In genomic region chr1:235325139-235325538, GRCh38 we compare ENCODE assay signal across 9 cellular contexts. TPM values are rescaled to one million over a fixed set of nuclear protein-coding genes. Genes with fewer than 3 reads are reported as not detected.
A peak's percentile ranks its signal among the peaks of the same experiment; 100 is the strongest.
DNase-seq lines count a peak whose midpoint lies in the region; ATAC-seq, FAIRE-seq and TF ChIP-seq lines count a peak whose summit lies in the region.
"Had no signal": no experiment of that assay in that cellular context is flagged by ENCODE, and none has a peak within 500 bp of the region (broad histone marks: within the 10 kb centered on the region; RNA-seq: fewer than 3 reads in every experiment).

No MANE protein-coding gene starts in this region.

- H3K36me3 ChIP-seq in HepG2 (replicated peaks in 1 of 2; ENCODE audit: control insufficient read depth in 1 of 2, insufficient read depth in 2 of 2, low read length in 2 of 2) (peaks cover 0 to 2% of the 10 kb centered on the region in 2 experiments; a peak in 3 of 5 replicates), right lobe of liver (no peaks in the 10 kb centered on the region), liver (ENCODE audit: control insufficient read depth in 4 of 4, insufficient read depth in 3 of 4, low read depth in 1 of 4, low read length in 3 of 4) (peaks cover 0 to 4% (median 0%) of the 10 kb centered on the region in 4 donors), upper lobe of right lung (no peaks in the 10 kb centered on the region)

- intact Hi-C loops in HepG2 (cut with micrococcal nuclease; ENCODE audit: unreplicated experiment): no loop called here
- intact Hi-C loops in right lobe of liver (cut with DNase I): no loop called here
- intact Hi-C loops in upper lobe of right lung (cut with DNase I): no loop called here

- no peak for DNase-seq in HepG2 (ENCODE audit: low spot score)
- DNase-seq in right lobe of liver: no peak
- no peak for DNase-seq in upper lobe of right lung
- no peak for DNase-seq in NCI-H2196 treated with DMSO at 0.1 percent for 48 hours (lab: John Stamatoyannopoulos, UW; ENCODE audit: unreplicated experiment)
- no peak for DNase-seq in NCI-H748 treated with DMSO at 0.1 percent for 48 hours (lab: John Stamatoyannopoulos, UW)
- DNase-seq: stimulated activated naive CD4-positive, alpha-beta T cell treated with Interleukin-2 at 50 U/mL for 16 hours had no signal

- H3K27ac Mint-ChIP-seq in activated naive CD8-positive, alpha-beta T cell: peak overlapping the region; percentile 92

- no peaks in the 10 kb centered on the region for H3K27me3 Mint-ChIP-seq in activated naive CD8-positive, alpha-beta T cell

- WGBS in HepG2 (ENCODE audit: low lambda C conversion rate): 31% methylated on average over 3 of the region's 3 CpGs
- WGBS in right lobe of liver (ENCODE audit: insufficient coverage, low coverage, low lambda C conversion rate, missing lambda C conversion rate): 8% methylated on average over 3 of the region's 3 CpGs
- 29% methylated on average over 3 of the region's 3 CpGs for WGBS in liver

- H4K20me1 ChIP-seq in HepG2 (ENCODE audit: insufficient read depth, low read length): peaks cover 48% of the 10 kb centered on the region

- POLR2A ChIA-PET in HepG2 (lab: Yijun Ruan, JAX): no interaction called here

- peaks cover 90% of the 10 kb centered on the region for H3K79me2 ChIP-seq in HepG2 (ENCODE audit: insufficient read depth, low read length)

- no peak for TF ChIP-seq EP300 in HepG2 (IDR thresholded peaks at IDR 0.05; ENCODE audit: low read depth in 2 of 2, low read length in 2 of 2)
- no peak for TF ChIP-seq EP300 in HepG2 (CRISPR knock-in tag; IDR thresholded peaks at IDR 0.05; ENCODE audit: borderline replicate concordance)

- TF ChIP-seq CTCF in HepG2 (CRISPR knock-in tag; IDR thresholded peaks at IDR 0.05): no peak
- TF ChIP-seq CTCF in right lobe of liver (IDR thresholded peaks at IDR 0.05): no peak
- no peak for TF ChIP-seq CTCF in liver (IDR thresholded peaks at IDR 0.05; ENCODE audit: low read depth, low read length, missing input control)
- no peak for TF ChIP-seq CTCF in upper lobe of right lung (IDR thresholded peaks at IDR 0.05)

- H2AFZ ChIP-seq in HepG2 (ENCODE audit: low read length): no peak overlapping the region

- H3K9me3 ChIP-seq in HepG2 (ENCODE audit: low read length): no peaks in the 10 kb centered on the region
- no peaks in the 10 kb centered on the region for H3K9me3 ChIP-seq in right lobe of liver
- no peaks in the 10 kb centered on the region for H3K9me3 ChIP-seq in liver (ENCODE audit: control insufficient read depth in 4 of 4, low read length in 3 of 4)
- no peaks in the 10 kb centered on the region for H3K9me3 ChIP-seq in upper lobe of right lung

- BruUV-seq in HepG2 (replicated peaks; lab: Mats Ljungman, UMichigan): no TSS peak

- H3K9me3 Mint-ChIP-seq in activated naive CD8-positive, alpha-beta T cell (ENCODE audit: low read depth): no peaks in the 10 kb centered on the region

- H3K4me1 ChIP-seq in HepG2 (ENCODE audit: insufficient read depth, low read length): peaks cover 59% of the 10 kb centered on the region
- peaks cover 0 to 31% (median 10%) of the 10 kb centered on the region in 4 donors for H3K4me1 ChIP-seq in right lobe of liver
- H3K4me1 ChIP-seq in liver (ENCODE audit: control insufficient read depth in 4 of 4, insufficient read depth in 4 of 4, low read length in 3 of 4): peaks cover 3 to 25% (median 23%) of the 10 kb centered on the region in 4 donors
- H3K4me1 ChIP-seq in upper lobe of right lung: peaks cover 43% of the 10 kb centered on the region

- CTCF ChIA-PET in HepG2 (lab: Yijun Ruan, JAX; ENCODE audit: low intra/inter-chr PET ratio, low total read pairs): no interaction called here

- H3K27me3 ChIP-seq in HepG2 (ENCODE audit: control insufficient read depth in 1 of 2, insufficient read depth in 2 of 2, low read length in 2 of 2) (no peaks in the 10 kb centered on the region; a peak in 1 of 5 replicates), right lobe of liver (no peaks in the 10 kb centered on the region), liver (ENCODE audit: control insufficient read depth in 4 of 4, insufficient read depth in 4 of 4, low read length in 3 of 4) (no peaks in the 10 kb centered on the region), upper lobe of right lung (no peaks in the 10 kb centered on the region)

- peak overlapping the region; percentile 82 for H3K4me2 ChIP-seq in HepG2 (ENCODE audit: low read depth, low read length)

- FAIRE-seq in HepG2 (lab: Jason Lieb, UNC): no peak

- H3K36me3 Mint-ChIP-seq in activated naive CD8-positive, alpha-beta T cell: peaks cover 11% of the 10 kb centered on the region

- peak overlapping the region; percentile 96 for H3K4me3 Mint-ChIP-seq in activated naive CD8-positive, alpha-beta T cell

- TF ChIP-seq POLR2A in HepG2 (IDR thresholded peaks at IDR 0.05; ENCODE audit: insufficient read depth in 1 of 2, low read depth in 2 of 2, low read length in 2 of 2) (no peak), right lobe of liver (IDR thresholded peaks at IDR 0.05) (no peak)

- peaks cover 57% of the 10 kb centered on the region for H3K4me1 Mint-ChIP-seq in activated naive CD8-positive, alpha-beta T cell (ENCODE audit: low read depth)

- ATAC-seq in HepG2 (no peak), right lobe of liver (no peak), upper lobe of right lung (no peak), GM21526 (IDR thresholded peaks at IDR 0.05; ENCODE audit: low FRiP score, unreplicated experiment) (no peak)

- H3K4me3 ChIP-seq in HepG2 (replicated peaks in 1 of 3; ENCODE audit: insufficient read depth in 1 of 3, low read depth in 2 of 3, low read length in 3 of 3): peak overlapping the region; percentile 78 to 92 (median 86); a peak in 5 of 6 replicates
- no peak overlapping the region for H3K4me3 ChIP-seq in right lobe of liver
- no peak overlapping the region for H3K4me3 ChIP-seq in liver (ENCODE audit: low read depth in 1 of 3, low read length in 3 of 3)
- H3K4me3 ChIP-seq in upper lobe of right lung: peak overlapping the region; percentile 70

- H3K9ac ChIP-seq in HepG2 (ENCODE audit: insufficient read depth, low read depth, low read length) (peak overlapping the region; percentile 93; the same call in 1 of the 2 replicates), liver (ENCODE audit: low read depth in 1 of 2, low read length in 2 of 2) (peak overlapping the region; percentile 13 to 41)

- H3K27ac ChIP-seq in HepG2 (ENCODE audit: extremely low read length, insufficient read depth, low read length) (no peak overlapping the region), right lobe of liver (no peak overlapping the region), liver (ENCODE audit: low read depth in 1 of 2, low read length in 2 of 2) (no peak overlapping the region), upper lobe of right lung (no peak overlapping the region)

- no peak for TF ChIP-seq RAD21 in HepG2 (CRISPR knock-in tag; IDR thresholded peaks at IDR 0.05)
- no peak for TF ChIP-seq RAD21 in liver (IDR thresholded peaks at IDR 0.05)

- in situ Hi-C loops in HepG2 (cut with HindIII; ENCODE audit: extremely low pct_ligation_motif_present, low pct_unique_long_range_greater_than_20kb): loop anchor here (10.0 kb wide), 1 partner anchor 70 kb away; no protein-coding TSS in a partner anchor

RNA-seq across cellular contexts. Expression of gene ARID4B, which starts 2.8 kb away (rescaled TPM):
- total RNA-seq in HepG2 (2016; rRNA removed; fragmentation: Illumina TruSeq; extraction: Trizol) (24.6 and 26.9 TPM in 2 replicates), right lobe of liver (10 to 100 TPM in 4 of 6 experiments, 1 to 10 TPM in 2; 8.0 to 16.2 (median 11.4) TPM), liver (10 to 100 TPM; 21.6 to 27.3 TPM), upper lobe of right lung (38.7 TPM)
- 3.6 and 6.4 TPM in 2 replicates for total RNA-seq in HepG2 (2016; cell fraction: cytosol; rRNA removed; fragmentation: Illumina TruSeq; extraction: Trizol; ENCODE audit: low read depth)
- 25.3 and 26.7 TPM in 2 replicates for total RNA-seq in HepG2 (2016; cell fraction: insoluble cytoplasmic fraction; rRNA removed; fragmentation: Illumina TruSeq; extraction: Trizol)
- 6.4 and 8.2 TPM in 2 replicates for total RNA-seq in HepG2 (2016; cell fraction: membrane; rRNA removed; fragmentation: Illumina TruSeq; extraction: Trizol)
- 40.1 and 45.0 TPM in 2 replicates for total RNA-seq in HepG2 (2016; cell fraction: nucleus; rRNA removed; fragmentation: Illumina TruSeq; extraction: Trizol)
- polyA plus RNA-seq in HepG2 (2011; rRNA removed) (7.2 and 9.7 TPM in 2 replicates), liver (10 to 100 TPM in 1 of 2 donors, 1 to 10 TPM in 1; 4.2 to 21.0 TPM)
- 3.3 and 4.4 TPM in 2 replicates for polyA plus RNA-seq in HepG2 (2011; cell fraction: cytosol; rRNA removed)
- polyA plus RNA-seq in HepG2 (2011; cell fraction: nucleus; rRNA removed): 12.9 and 13.1 TPM in 2 replicates
- polyA plus RNA-seq in HepG2 (2012): 13.4 and 18.5 TPM in 2 replicates
- 0.25 and 0.27 TPM in 2 replicates for polyA plus RNA-seq in HepG2 (2016; cell fraction: cytosol; fragmentation: Illumina TruSeq; extraction: Trizol; ENCODE audit: low read depth)
- polyA plus RNA-seq in HepG2 (2016; cell fraction: insoluble cytoplasmic fraction; fragmentation: Illumina TruSeq; extraction: Trizol; ENCODE audit: low read depth): 14.8 and 15.4 TPM in 2 replicates
- 0.92 and 0.98 TPM in 2 replicates for polyA plus RNA-seq in HepG2 (2016; cell fraction: membrane; fragmentation: Illumina TruSeq; extraction: Trizol; ENCODE audit: low read depth)
- polyA plus RNA-seq in HepG2 (2016; cell fraction: nucleus; fragmentation: Illumina TruSeq; extraction: Trizol; ENCODE audit: insufficient read depth, low read depth): 30.0 and 32.3 TPM in 2 replicates
- 9.7 and 16.5 TPM in 2 replicates for polyA minus RNA-seq in HepG2 (2011; rRNA and poly(A)+ RNA removed; ENCODE audit: low replicate concordance)
- polyA minus RNA-seq in HepG2 (2011; cell fraction: cytosol; rRNA and poly(A)+ RNA removed): 10.8 and 14.8 TPM in 2 replicates
- polyA minus RNA-seq in HepG2 (2011; cell fraction: nucleus; rRNA and poly(A)+ RNA removed): 73.5 and 86.1 TPM in 2 replicates

RNA-seq across cellular contexts. Expression of gene GGPS1, which starts 3.2 kb away (rescaled TPM):
- 42.6 and 59.1 TPM in 2 replicates for total RNA-seq in HepG2 (2016; rRNA removed; fragmentation: Illumina TruSeq; extraction: Trizol)
- 21.5 and 21.8 TPM in 2 replicates for total RNA-seq in HepG2 (2016; cell fraction: cytosol; rRNA removed; fragmentation: Illumina TruSeq; extraction: Trizol; ENCODE audit: low read depth)
- total RNA-seq in HepG2 (2016; cell fraction: insoluble cytoplasmic fraction; rRNA removed; fragmentation: Illumina TruSeq; extraction: Trizol): 38.1 and 62.2 TPM in 2 replicates
- total RNA-seq in HepG2 (2016; cell fraction: membrane; rRNA removed; fragmentation: Illumina TruSeq; extraction: Trizol): 37.1 and 44.7 TPM in 2 replicates
- total RNA-seq in HepG2 (2016; cell fraction: nucleus; rRNA removed; fragmentation: Illumina TruSeq; extraction: Trizol): 11.9 and 16.2 TPM in 2 replicates
- polyA plus RNA-seq in HepG2 (2011; rRNA removed): 25.8 and 28.8 TPM in 2 replicates
- 12.9 and 22.2 TPM in 2 replicates for polyA plus RNA-seq in HepG2 (2011; cell fraction: cytosol; rRNA removed)
- 4.4 and 11.2 TPM in 2 replicates for polyA plus RNA-seq in HepG2 (2011; cell fraction: nucleus; rRNA removed)
- 30.9 and 36.8 TPM in 2 replicates for polyA plus RNA-seq in HepG2 (2012)
- 11.2 and 11.4 TPM in 2 replicates for polyA plus RNA-seq in HepG2 (2016; cell fraction: cytosol; fragmentation: Illumina TruSeq; extraction: Trizol; ENCODE audit: low read depth)
- polyA plus RNA-seq in HepG2 (2016; cell fraction: insoluble cytoplasmic fraction; fragmentation: Illumina TruSeq; extraction: Trizol; ENCODE audit: low read depth): 59.2 and 60.3 TPM in 2 replicates
- 29.1 and 29.2 TPM in 2 replicates for polyA plus RNA-seq in HepG2 (2016; cell fraction: membrane; fragmentation: Illumina TruSeq; extraction: Trizol; ENCODE audit: low read depth)
- polyA plus RNA-seq in HepG2 (2016; cell fraction: nucleus; fragmentation: Illumina TruSeq; extraction: Trizol; ENCODE audit: insufficient read depth, low read depth): 24.5 and 28.8 TPM in 2 replicates
- polyA minus RNA-seq in HepG2 (2011; rRNA and poly(A)+ RNA removed; ENCODE audit: low replicate concordance): 17.0 and 17.9 TPM in 2 replicates
- polyA minus RNA-seq in HepG2 (2011; cell fraction: cytosol; rRNA and poly(A)+ RNA removed): 15.0 and 19.9 TPM in 2 replicates
- polyA minus RNA-seq in HepG2 (2011; cell fraction: nucleus; rRNA and poly(A)+ RNA removed): 11.3 and 17.7 TPM in 2 replicates
- total RNA-seq in right lobe of liver: 10 to 100 TPM in 4 of 6 experiments, 1 to 10 TPM in 2; 7.8 to 12.1 (median 10.6) TPM
- total RNA-seq in liver: 10 to 100 TPM in 1 of 2 donors, 1 to 10 TPM in 1; 4.8 to 10.1 TPM
- polyA plus RNA-seq in liver: 10 to 100 TPM in 1 of 2 donors, 1 to 10 TPM in 1; 6.5 to 13.2 TPM
- 33.1 TPM for total RNA-seq in upper lobe of right lung

RNA-seq across cellular contexts. Expression of gene TBCE, which starts 42.1 kb away (rescaled TPM):
- total RNA-seq in HepG2 (2016; rRNA removed; fragmentation: Illumina TruSeq; extraction: Trizol): 25.6 and 33.0 TPM in 2 replicates
- total RNA-seq in HepG2 (2016; cell fraction: cytosol; rRNA removed; fragmentation: Illumina TruSeq; extraction: Trizol; ENCODE audit: low read depth): 14.7 and 15.8 TPM in 2 replicates
- 26.3 and 39.6 TPM in 2 replicates for total RNA-seq in HepG2 (2016; cell fraction: insoluble cytoplasmic fraction; rRNA removed; fragmentation: Illumina TruSeq; extraction: Trizol)
- total RNA-seq in HepG2 (2016; cell fraction: membrane; rRNA removed; fragmentation: Illumina TruSeq; extraction: Trizol): 11.4 and 12.5 TPM in 2 replicates
- total RNA-seq in HepG2 (2016; cell fraction: nucleus; rRNA removed; fragmentation: Illumina TruSeq; extraction: Trizol): 21.0 and 25.5 TPM in 2 replicates
- 24.4 and 31.1 TPM in 2 replicates for polyA plus RNA-seq in HepG2 (2011; rRNA removed)
- 15.6 and 21.0 TPM in 2 replicates for polyA plus RNA-seq in HepG2 (2011; cell fraction: cytosol; rRNA removed)
- polyA plus RNA-seq in HepG2 (2011; cell fraction: nucleus; rRNA removed): 26.3 and 27.5 TPM in 2 replicates
- 35.3 and 48.1 TPM in 2 replicates for polyA plus RNA-seq in HepG2 (2012)
- 5.5 and 5.9 TPM in 2 replicates for polyA plus RNA-seq in HepG2 (2016; cell fraction: cytosol; fragmentation: Illumina TruSeq; extraction: Trizol; ENCODE audit: low read depth)
- polyA plus RNA-seq in HepG2 (2016; cell fraction: insoluble cytoplasmic fraction; fragmentation: Illumina TruSeq; extraction: Trizol; ENCODE audit: low read depth): 33.2 and 36.2 TPM in 2 replicates
- polyA plus RNA-seq in HepG2 (2016; cell fraction: membrane; fragmentation: Illumina TruSeq; extraction: Trizol; ENCODE audit: low read depth): 7.0 and 7.4 TPM in 2 replicates
- 60.6 and 63.9 TPM in 2 replicates for polyA plus RNA-seq in HepG2 (2016; cell fraction: nucleus; fragmentation: Illumina TruSeq; extraction: Trizol; ENCODE audit: insufficient read depth, low read depth)
- 9.1 and 14.9 TPM in 2 replicates for polyA minus RNA-seq in HepG2 (2011; rRNA and poly(A)+ RNA removed; ENCODE audit: low replicate concordance)
- polyA minus RNA-seq in HepG2 (2011; cell fraction: cytosol; rRNA and poly(A)+ RNA removed): 13.1 and 16.3 TPM in 2 replicates
- polyA minus RNA-seq in HepG2 (2011; cell fraction: nucleus; rRNA and poly(A)+ RNA removed): 44.9 and 47.3 TPM in 2 replicates
- 10 to 100 TPM; 11.2 to 16.6 (median 13.3) TPM for total RNA-seq in right lobe of liver
- total RNA-seq in liver: 10 to 100 TPM; 12.3 to 19.7 TPM
- 10 to 100 TPM in 1 of 2 donors, 1 to 10 TPM in 1; 9.5 to 15.9 TPM for polyA plus RNA-seq in liver
- total RNA-seq in upper lobe of right lung: 27.2 TPM

Comparison
In these comparisons a context has a peak if more than half of its experiments do, and no peak if none do; other contexts are left out.
1. H3K4me3 ChIP-seq: peak in HepG2 (3 of 3) and upper lobe of right lung (single experiment); none in right lobe of liver (0 of 3) and liver (0 of 3).